1 cellular context compared by ENCODE assay signal in genomic region chr17:79984045-79984840, GRCh38.
TF ChIP-seq lines count a peak whose summit lies in the region.

No MANE protein-coding gene starts in this region.

TF ChIP-seq in K562, 482 proteins besides CTCF, POLR2A, EP300 and RAD21 (continued from another document):
- TF ChIP-seq, protein P1, sequence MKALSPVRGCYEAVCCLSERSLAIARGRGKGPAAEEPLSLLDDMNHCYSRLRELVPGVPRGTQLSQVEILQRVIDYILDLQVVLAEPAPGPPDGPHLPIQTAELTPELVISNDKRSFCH (CRISPR knock-in tag; IDR thresholded peaks at IDR 0.05), result no peak
- TF ChIP-seq, protein P1 (tag; IDR thresholded peaks at IDR 0.05), result no peak
- TF ChIP-seq NR1H2 (CRISPR knock-in tag; IDR thresholded peaks at IDR 0.05) (no peak), ZNF551 (CRISPR knock-in tag; IDR thresholded peaks at IDR 0.05) (no peak), KLF16 (IDR thresholded peaks at IDR 0.05) (no peak), POLR2G (IDR thresholded peaks at IDR 0.05; ENCODE audit: low read depth, low read length) (no peak), RBM39 (optimal IDR thresholded peaks at IDR 0.05; ENCODE audit: low read depth, low read length) (no peak), POLR2AphosphoS2 (IDR thresholded peaks at IDR 0.05; ENCODE audit: low read length) (no peak), UBTF (IDR thresholded peaks at IDR 0.05; ENCODE audit: borderline replicate concordance in 1 of 2, low read depth in 2 of 2, low read length in 2 of 2) (no peak), ZBTB33 (CRISPR knock-in tag; IDR thresholded peaks at IDR 0.05) (no peak), ZNF121 (CRISPR knock-in tag; conservative IDR thresholded peaks at IDR 0.05) (peak; percentile 48), KLF1 (tag; IDR thresholded peaks at IDR 0.05) (no peak), ZKSCAN3 (CRISPR knock-in tag; IDR thresholded peaks at IDR 0.05) (no peak), NFRKB (IDR thresholded peaks at IDR 0.05; ENCODE audit: low read depth) (no peak), NEUROD1 (IDR thresholded peaks at IDR 0.05; ENCODE audit: borderline replicate concordance, low read depth, low read length, partially characterized antibody) (no peak)
- TF ChIP-seq, protein P2, sequence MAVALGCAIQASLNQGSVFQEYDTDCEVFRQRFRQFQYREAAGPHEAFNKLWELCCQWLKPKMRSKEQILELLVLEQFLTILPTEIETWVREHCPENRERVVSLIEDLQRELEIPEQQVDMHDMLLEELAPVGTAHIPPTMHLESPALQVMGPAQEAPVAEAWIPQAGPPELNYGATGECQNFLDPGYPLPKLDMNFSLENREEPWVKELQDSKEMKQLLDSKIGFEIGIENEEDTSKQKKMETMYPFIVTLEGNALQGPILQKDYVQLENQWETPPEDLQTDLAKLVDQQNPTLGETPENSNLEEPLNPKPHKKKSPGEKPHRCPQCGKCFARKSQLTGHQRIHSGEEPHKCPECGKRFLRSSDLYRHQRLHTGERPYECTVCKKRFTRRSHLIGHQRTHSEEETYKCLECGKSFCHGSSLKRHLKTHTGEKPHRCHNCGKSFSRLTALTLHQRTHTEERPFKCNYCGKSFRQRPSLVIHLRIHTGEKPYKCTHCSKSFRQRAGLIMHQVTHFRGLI (CRISPR knock-in tag; IDR thresholded peaks at IDR 0.05), result no peak
- TF ChIP-seq, protein P3, sequence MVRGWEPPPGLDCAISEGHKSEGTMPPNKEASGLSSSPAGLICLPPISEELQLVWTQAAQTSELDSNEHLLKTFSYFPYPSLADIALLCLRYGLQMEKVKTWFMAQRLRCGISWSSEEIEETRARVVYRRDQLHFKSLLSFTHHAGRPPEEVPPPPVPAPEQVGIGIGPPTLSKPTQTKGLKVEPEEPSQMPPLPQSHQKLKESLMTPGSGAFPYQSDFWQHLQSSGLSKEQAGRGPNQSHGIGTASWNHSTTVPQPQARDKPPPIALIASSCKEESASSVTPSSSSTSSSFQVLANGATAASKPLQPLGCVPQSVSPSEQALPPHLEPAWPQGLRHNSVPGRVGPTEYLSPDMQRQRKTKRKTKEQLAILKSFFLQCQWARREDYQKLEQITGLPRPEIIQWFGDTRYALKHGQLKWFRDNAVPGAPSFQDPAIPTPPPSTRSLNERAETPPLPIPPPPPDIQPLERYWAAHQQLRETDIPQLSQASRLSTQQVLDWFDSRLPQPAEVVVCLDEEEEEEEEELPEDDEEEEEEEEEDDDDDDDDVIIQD (CRISPR knock-in tag; IDR thresholded peaks at IDR 0.05), result no peak
